In the genomic region with DNA sequence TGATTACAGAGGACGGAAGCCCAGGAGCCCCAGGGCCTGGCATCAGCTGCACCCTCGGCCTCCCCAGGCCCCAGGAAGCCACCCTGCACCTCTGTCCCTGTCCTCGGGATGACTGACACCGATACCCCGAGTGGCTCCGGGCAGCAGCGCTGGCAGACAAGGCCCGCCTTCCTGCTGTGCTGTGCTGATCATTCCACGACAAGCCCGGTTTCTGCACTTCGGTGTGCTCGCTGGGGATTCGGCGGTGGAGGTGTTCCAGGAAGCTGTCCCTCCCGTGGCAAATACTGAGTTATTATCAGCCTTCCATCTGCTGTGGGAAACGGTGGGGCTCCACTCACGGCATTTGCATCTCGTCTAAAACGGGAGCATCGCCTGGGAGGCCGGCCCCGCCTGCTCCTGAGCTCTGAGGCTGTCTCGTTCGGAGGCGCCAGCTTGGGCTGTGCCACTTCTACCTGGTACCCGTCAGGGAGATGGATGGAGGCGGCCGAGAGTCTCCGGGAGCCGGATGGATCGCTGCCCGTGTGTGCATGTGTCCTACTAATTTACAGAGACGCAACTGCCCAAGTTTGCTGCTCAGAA, we compare ENCODE assay signal across 1 cellular context.
TF ChIP-seq lines count a peak whose summit lies in the region.

No MANE protein-coding gene starts in this region.

TF ChIP-seq in SK-N-SH treated with all-trans-retinoic acid at 6 μM for 48 hours, 23 proteins besides CTCF, POLR2A, EP300 and RAD21 (continued from another document):
- TF ChIP-seq, protein P1, sequence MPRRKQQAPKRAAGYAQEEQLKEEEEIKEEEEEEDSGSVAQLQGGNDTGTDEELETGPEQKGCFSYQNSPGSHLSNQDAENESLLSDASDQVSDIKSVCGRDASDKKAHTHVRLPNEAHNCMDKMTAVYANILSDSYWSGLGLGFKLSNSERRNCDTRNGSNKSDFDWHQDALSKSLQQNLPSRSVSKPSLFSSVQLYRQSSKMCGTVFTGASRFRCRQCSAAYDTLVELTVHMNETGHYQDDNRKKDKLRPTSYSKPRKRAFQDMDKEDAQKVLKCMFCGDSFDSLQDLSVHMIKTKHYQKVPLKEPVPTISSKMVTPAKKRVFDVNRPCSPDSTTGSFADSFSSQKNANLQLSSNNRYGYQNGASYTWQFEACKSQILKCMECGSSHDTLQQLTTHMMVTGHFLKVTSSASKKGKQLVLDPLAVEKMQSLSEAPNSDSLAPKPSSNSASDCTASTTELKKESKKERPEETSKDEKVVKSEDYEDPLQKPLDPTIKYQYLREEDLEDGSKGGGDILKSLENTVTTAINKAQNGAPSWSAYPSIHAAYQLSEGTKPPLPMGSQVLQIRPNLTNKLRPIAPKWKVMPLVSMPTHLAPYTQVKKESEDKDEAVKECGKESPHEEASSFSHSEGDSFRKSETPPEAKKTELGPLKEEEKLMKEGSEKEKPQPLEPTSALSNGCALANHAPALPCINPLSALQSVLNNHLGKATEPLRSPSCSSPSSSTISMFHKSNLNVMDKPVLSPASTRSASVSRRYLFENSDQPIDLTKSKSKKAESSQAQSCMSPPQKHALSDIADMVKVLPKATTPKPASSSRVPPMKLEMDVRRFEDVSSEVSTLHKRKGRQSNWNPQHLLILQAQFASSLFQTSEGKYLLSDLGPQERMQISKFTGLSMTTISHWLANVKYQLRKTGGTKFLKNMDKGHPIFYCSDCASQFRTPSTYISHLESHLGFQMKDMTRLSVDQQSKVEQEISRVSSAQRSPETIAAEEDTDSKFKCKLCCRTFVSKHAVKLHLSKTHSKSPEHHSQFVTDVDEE (CRISPR knock-in tag; IDR thresholded peaks at IDR 0.05), result no peak
- TF ChIP-seq ZNF8 (CRISPR knock-in tag; IDR thresholded peaks at IDR 0.05), result no peak
- no peak for TF ChIP-seq PPARA (CRISPR knock-in tag; IDR thresholded peaks at IDR 0.05; ENCODE audit: borderline replicate concordance)
- TF ChIP-seq, protein P2, sequence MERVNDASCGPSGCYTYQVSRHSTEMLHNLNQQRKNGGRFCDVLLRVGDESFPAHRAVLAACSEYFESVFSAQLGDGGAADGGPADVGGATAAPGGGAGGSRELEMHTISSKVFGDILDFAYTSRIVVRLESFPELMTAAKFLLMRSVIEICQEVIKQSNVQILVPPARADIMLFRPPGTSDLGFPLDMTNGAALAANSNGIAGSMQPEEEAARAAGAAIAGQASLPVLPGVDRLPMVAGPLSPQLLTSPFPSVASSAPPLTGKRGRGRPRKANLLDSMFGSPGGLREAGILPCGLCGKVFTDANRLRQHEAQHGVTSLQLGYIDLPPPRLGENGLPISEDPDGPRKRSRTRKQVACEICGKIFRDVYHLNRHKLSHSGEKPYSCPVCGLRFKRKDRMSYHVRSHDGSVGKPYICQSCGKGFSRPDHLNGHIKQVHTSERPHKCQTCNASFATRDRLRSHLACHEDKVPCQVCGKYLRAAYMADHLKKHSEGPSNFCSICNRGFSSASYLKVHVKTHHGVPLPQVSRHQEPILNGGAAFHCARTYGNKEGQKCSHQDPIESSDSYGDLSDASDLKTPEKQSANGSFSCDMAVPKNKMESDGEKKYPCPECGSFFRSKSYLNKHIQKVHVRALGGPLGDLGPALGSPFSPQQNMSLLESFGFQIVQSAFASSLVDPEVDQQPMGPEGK (CRISPR knock-in tag; IDR thresholded peaks at IDR 0.05; ENCODE audit: borderline replicate concordance), result no peak
- TF ChIP-seq, protein P3, sequence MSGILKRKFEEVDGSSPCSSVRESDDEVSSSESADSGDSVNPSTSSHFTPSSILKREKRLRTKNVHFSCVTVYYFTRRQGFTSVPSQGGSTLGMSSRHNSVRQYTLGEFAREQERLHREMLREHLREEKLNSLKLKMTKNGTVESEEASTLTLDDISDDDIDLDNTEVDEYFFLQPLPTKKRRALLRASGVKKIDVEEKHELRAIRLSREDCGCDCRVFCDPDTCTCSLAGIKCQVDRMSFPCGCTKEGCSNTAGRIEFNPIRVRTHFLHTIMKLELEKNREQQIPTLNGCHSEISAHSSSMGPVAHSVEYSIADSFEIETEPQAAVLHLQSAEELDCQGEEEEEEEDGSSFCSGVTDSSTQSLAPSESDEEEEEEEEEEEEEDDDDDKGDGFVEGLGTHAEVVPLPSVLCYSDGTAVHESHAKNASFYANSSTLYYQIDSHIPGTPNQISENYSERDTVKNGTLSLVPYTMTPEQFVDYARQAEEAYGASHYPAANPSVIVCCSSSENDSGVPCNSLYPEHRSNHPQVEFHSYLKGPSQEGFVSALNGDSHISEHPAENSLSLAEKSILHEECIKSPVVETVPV (CRISPR knock-in tag; IDR thresholded peaks at IDR 0.05), result no peak
- TF ChIP-seq TCF4 (CRISPR knock-in tag; IDR thresholded peaks at IDR 0.05; ENCODE audit: borderline replicate concordance), result no peak
- TF ChIP-seq ISL1 (CRISPR knock-in tag; IDR thresholded peaks at IDR 0.05), result no peak
- TF ChIP-seq OSR1 (CRISPR knock-in tag; IDR thresholded peaks at IDR 0.05), result no peak
- no peak for TF ChIP-seq CSDC2 (CRISPR knock-in tag; IDR thresholded peaks at IDR 0.05)
- TF ChIP-seq, protein P4, sequence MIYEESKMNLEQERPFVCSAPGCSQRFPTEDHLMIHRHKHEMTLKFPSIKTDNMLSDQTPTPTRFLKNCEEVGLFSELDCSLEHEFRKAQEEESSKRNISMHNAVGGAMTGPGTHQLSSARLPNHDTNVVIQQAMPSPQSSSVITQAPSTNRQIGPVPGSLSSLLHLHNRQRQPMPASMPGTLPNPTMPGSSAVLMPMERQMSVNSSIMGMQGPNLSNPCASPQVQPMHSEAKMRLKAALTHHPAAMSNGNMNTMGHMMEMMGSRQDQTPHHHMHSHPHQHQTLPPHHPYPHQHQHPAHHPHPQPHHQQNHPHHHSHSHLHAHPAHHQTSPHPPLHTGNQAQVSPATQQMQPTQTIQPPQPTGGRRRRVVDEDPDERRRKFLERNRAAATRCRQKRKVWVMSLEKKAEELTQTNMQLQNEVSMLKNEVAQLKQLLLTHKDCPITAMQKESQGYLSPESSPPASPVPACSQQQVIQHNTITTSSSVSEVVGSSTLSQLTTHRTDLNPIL (CRISPR knock-in tag; IDR thresholded peaks at IDR 0.05; ENCODE audit: low read depth), result no peak
- TF ChIP-seq, protein P5, sequence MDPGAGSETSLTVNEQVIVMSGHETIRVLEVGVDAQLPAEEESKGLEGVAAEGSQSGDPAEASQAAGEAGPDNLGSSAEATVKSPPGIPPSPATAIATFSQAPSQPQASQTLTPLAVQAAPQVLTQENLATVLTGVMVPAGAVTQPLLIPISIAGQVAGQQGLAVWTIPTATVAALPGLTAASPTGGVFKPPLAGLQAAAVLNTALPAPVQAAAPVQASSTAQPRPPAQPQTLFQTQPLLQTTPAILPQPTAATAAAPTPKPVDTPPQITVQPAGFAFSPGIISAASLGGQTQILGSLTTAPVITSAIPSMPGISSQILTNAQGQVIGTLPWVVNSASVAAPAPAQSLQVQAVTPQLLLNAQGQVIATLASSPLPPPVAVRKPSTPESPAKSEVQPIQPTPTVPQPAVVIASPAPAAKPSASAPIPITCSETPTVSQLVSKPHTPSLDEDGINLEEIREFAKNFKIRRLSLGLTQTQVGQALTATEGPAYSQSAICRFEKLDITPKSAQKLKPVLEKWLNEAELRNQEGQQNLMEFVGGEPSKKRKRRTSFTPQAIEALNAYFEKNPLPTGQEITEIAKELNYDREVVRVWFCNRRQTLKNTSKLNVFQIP (CRISPR knock-in tag; IDR thresholded peaks at IDR 0.05; ENCODE audit: borderline replicate concordance, low read depth), result no peak
- TF ChIP-seq SNAI2 (CRISPR knock-in tag; IDR thresholded peaks at IDR 0.05), result no peak
- no peak for TF ChIP-seq ZC3H10 (CRISPR knock-in tag; IDR thresholded peaks at IDR 0.05)
TF ChIP-seq in SK-N-SH treated with all-trans-retinoic acid at 6 μM for 48 hours: peak in this region for 0.
